1 cellular context compared by ENCODE assay signal in genomic region chr11:65540290-65541092, GRCh38.
TF ChIP-seq lines count a peak whose summit lies in the region.

No MANE protein-coding gene starts in this region.

TF ChIP-seq in K562, 482 proteins besides CTCF, POLR2A, EP300 and RAD21 (continued from another document and continues in another):
- TF ChIP-seq PML (IDR thresholded peaks at IDR 0.05; ENCODE audit: low read length) (0 out of 2 replicates have a peak, but pooled peaks have one; percentile 36), ATF2 (CRISPR knock-in tag; IDR thresholded peaks at IDR 0.05) (no peak; the same call in 1 of the 2 replicates), ERF (CRISPR knock-in tag; IDR thresholded peaks at IDR 0.05) (peak; percentile 79; the same call in 1 of the 2 replicates), HIVEP1 (CRISPR knock-in tag; IDR thresholded peaks at IDR 0.05) (0 out of 2 replicates have a peak, but pooled peaks have one; percentile 72), POLR2B (IDR thresholded peaks at IDR 0.05; ENCODE audit: low read depth, partially characterized antibody) (no peak), DDX20 (tag; IDR thresholded peaks at IDR 0.05; ENCODE audit: low read depth) (no peak), OTX1 (CRISPR knock-in tag; IDR thresholded peaks at IDR 0.05) (no peak; the same call in 1 of the 2 replicates), E2F3 (CRISPR knock-in tag; IDR thresholded peaks at IDR 0.05) (peak; percentile 64; the same call in 1 of the 2 replicates), PKNOX1 (IDR thresholded peaks at IDR 0.05) (no peak), ZNF444 (CRISPR knock-in tag; IDR thresholded peaks at IDR 0.05) (no peak), NFRKB (IDR thresholded peaks at IDR 0.05; ENCODE audit: low read depth) (no peak), ZNF311 (CRISPR knock-in tag; IDR thresholded peaks at IDR 0.05) (no peak), RNF219 (CRISPR knock-in tag; IDR thresholded peaks at IDR 0.05) (no peak), SLC30A9 (CRISPR knock-in tag; IDR thresholded peaks at IDR 0.05) (no peak), GABPB1 (CRISPR knock-in tag; IDR thresholded peaks at IDR 0.05) (peak; percentile 75), ZNF134 (CRISPR knock-in tag; conservative IDR thresholded peaks at IDR 0.05) (no peak), PHF20 (IDR thresholded peaks at IDR 0.05; ENCODE audit: partially characterized antibody) (no peak), ZNF717 (CRISPR knock-in tag; IDR thresholded peaks at IDR 0.05) (no peak), PURB (CRISPR knock-in tag; IDR thresholded peaks at IDR 0.05; ENCODE audit: low read depth) (no peak), ZNF695 (CRISPR knock-in tag; IDR thresholded peaks at IDR 0.05) (no peak), ZNF77 (CRISPR knock-in tag; IDR thresholded peaks at IDR 0.05) (no peak), CSDE1 (IDR thresholded peaks at IDR 0.05) (no peak), POLR3A (IDR thresholded peaks at IDR 0.05; ENCODE audit: borderline replicate concordance, extremely low read depth, insufficient read depth, insufficient read length) (no peak), ZNF589 (CRISPR knock-in tag; IDR thresholded peaks at IDR 0.05; ENCODE audit: low read depth) (no peak), BRD9 (IDR thresholded peaks at IDR 0.05; ENCODE audit: low read depth, partially characterized antibody) (no peak), ZMIZ1 (IDR thresholded peaks at IDR 0.05; ENCODE audit: low read depth in 2 of 2, low read length in 2 of 2) (peak in 1 of 2 experiments; percentile 43; a peak in 1 of 4 replicates), ZBTB8A (IDR thresholded peaks at IDR 0.05; ENCODE audit: partially characterized antibody) (no peak), U2AF1 (optimal IDR thresholded peaks at IDR 0.05; ENCODE audit: low read depth, low read length) (no peak), CBX1 (IDR thresholded peaks at IDR 0.05; ENCODE audit: low read depth) (peak; percentile 75), ZFPM2 (CRISPR knock-in tag; IDR thresholded peaks at IDR 0.05) (no peak), POLR3G (IDR thresholded peaks at IDR 0.05; ENCODE audit: extremely low read depth, insufficient read length, insufficient replicate concordance) (no peak), ELF4 (CRISPR knock-in tag; IDR thresholded peaks at IDR 0.05) (no peak), EHMT2 (IDR thresholded peaks at IDR 0.05) (no peak), RHOXF2B (CRISPR knock-in tag; conservative IDR thresholded peaks at IDR 0.05) (no peak), DMBX1 (CRISPR knock-in tag; IDR thresholded peaks at IDR 0.05; ENCODE audit: borderline replicate concordance) (peak; percentile 57; the same call in 1 of the 2 replicates), CHCHD3 (CRISPR knock-in tag; IDR thresholded peaks at IDR 0.05) (no peak), NFE2L1 (tag; IDR thresholded peaks at IDR 0.05; ENCODE audit: borderline replicate concordance, low read depth) (no peak), RAD51 (IDR thresholded peaks at IDR 0.05; ENCODE audit: borderline replicate concordance, low read depth) (peak; percentile 26; the same call in 1 of the 2 replicates), KDM5B (IDR thresholded peaks at IDR 0.05; ENCODE audit: insufficient replicate concordance, low read depth, low read length) (peak; percentile 60), SNIP1 (IDR thresholded peaks at IDR 0.05; ENCODE audit: low read depth) (peak; percentile 67; the same call in 1 of the 2 replicates), ARID3A (IDR thresholded peaks at IDR 0.05; ENCODE audit: borderline replicate concordance, low read depth, low read length) (no peak), TCF3 (CRISPR knock-in tag; IDR thresholded peaks at IDR 0.05) (no peak), SMARCA4 (IDR thresholded peaks at IDR 0.05) (0 out of 2 replicates have a peak, but pooled peaks have one; percentile 13), RNF2 (IDR thresholded peaks at IDR 0.05) (no peak), SMARCB1 (IDR thresholded peaks at IDR 0.05; ENCODE audit: insufficient read length, low read depth) (no peak)
- TF ChIP-seq, protein P1, sequence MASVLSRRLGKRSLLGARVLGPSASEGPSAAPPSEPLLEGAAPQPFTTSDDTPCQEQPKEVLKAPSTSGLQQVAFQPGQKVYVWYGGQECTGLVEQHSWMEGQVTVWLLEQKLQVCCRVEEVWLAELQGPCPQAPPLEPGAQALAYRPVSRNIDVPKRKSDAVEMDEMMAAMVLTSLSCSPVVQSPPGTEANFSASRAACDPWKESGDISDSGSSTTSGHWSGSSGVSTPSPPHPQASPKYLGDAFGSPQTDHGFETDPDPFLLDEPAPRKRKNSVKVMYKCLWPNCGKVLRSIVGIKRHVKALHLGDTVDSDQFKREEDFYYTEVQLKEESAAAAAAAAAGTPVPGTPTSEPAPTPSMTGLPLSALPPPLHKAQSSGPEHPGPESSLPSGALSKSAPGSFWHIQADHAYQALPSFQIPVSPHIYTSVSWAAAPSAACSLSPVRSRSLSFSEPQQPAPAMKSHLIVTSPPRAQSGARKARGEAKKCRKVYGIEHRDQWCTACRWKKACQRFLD (CRISPR knock-in tag; IDR thresholded peaks at IDR 0.05), result no peak; the same call in 1 of the 2 replicates
- TF ChIP-seq, protein P2, sequence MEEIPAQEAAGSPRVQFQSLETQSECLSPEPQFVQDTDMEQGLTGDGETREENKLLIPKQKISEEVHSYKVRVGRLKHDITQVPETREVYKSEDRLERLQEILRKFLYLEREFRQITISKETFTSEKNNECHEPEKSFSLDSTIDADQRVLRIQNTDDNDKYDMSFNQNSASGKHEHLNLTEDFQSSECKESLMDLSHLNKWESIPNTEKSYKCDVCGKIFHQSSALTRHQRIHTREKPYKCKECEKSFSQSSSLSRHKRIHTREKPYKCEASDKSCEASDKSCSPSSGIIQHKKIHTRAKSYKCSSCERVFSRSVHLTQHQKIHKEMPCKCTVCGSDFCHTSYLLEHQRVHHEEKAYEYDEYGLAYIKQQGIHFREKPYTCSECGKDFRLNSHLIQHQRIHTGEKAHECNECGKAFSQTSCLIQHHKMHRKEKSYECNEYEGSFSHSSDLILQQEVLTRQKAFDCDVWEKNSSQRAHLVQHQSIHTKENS (CRISPR knock-in tag; IDR thresholded peaks at IDR 0.05), result no peak
- TF ChIP-seq, protein P3, sequence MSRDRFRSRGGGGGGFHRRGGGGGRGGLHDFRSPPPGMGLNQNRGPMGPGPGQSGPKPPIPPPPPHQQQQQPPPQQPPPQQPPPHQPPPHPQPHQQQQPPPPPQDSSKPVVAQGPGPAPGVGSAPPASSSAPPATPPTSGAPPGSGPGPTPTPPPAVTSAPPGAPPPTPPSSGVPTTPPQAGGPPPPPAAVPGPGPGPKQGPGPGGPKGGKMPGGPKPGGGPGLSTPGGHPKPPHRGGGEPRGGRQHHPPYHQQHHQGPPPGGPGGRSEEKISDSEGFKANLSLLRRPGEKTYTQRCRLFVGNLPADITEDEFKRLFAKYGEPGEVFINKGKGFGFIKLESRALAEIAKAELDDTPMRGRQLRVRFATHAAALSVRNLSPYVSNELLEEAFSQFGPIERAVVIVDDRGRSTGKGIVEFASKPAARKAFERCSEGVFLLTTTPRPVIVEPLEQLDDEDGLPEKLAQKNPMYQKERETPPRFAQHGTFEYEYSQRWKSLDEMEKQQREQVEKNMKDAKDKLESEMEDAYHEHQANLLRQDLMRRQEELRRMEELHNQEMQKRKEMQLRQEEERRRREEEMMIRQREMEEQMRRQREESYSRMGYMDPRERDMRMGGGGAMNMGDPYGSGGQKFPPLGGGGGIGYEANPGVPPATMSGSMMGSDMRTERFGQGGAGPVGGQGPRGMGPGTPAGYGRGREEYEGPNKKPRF (IDR thresholded peaks at IDR 0.05; ENCODE audit: low read depth, low read length), result no peak
- TF ChIP-seq, protein P4, sequence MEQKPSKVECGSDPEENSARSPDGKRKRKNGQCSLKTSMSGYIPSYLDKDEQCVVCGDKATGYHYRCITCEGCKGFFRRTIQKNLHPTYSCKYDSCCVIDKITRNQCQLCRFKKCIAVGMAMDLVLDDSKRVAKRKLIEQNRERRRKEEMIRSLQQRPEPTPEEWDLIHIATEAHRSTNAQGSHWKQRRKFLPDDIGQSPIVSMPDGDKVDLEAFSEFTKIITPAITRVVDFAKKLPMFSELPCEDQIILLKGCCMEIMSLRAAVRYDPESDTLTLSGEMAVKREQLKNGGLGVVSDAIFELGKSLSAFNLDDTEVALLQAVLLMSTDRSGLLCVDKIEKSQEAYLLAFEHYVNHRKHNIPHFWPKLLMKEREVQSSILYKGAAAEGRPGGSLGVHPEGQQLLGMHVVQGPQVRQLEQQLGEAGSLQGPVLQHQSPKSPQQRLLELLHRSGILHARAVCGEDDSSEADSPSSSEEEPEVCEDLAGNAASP (IDR thresholded peaks at IDR 0.05), result no peak
